19 cellular contexts compared by ENCODE assay signal in genomic region chr9:13759624-13760023, GRCh38.
"Had no signal": no experiment of that assay in that cellular context is flagged by ENCODE, and none has a peak within 500 bp of the region (broad histone marks: within the 10 kb centered on the region; RNA-seq: fewer than 3 reads in every experiment).

No MANE protein-coding gene starts in this region.

- H3K27ac ChIP-seq: body of pancreas, Peyer's patch had no signal

- H3K9me3 ChIP-seq: body of pancreas, Peyer's patch had no signal

- ATAC-seq: activated CD8-positive, alpha-beta T cell treated with anti-CD3 and anti-CD28 coated beads, Interleukin-2, amount 10 ng/mL, durations not matched to agents 7 days and 5 days; body of pancreas; K562; WTC11 had no signal

- DNase-seq: activated CD4-positive, alpha-beta T cell treated with anti-CD3 and anti-CD28 coated beads for 48 hours; activated CD4-positive, alpha-beta T cell treated with anti-CD3 and anti-CD28 coated beads, Interleukin-2, amount 50 U/mL, for 4 hours; activated CD4-positive, CD25-positive, alpha-beta regulatory T cell treated with anti-CD3 and anti-CD28 coated beads, Interleukin-2, amount 50 U/mL, for 72 hours; activated CD8-positive, alpha-beta memory T cell treated with anti-CD3 and anti-CD28 coated beads, Interleukin-2, amount 50 U/mL, for 48 hours; activated CD8-positive, alpha-beta T cell treated with anti-CD3 and anti-CD28 coated beads, Interleukin-2, amount 10 ng/mL, durations not matched to agents 7 days and 5 days; activated naive CD4-positive, alpha-beta T cell treated with anti-CD3 and anti-CD28 coated beads, Interleukin-2, amount 50 U/mL, for 16 hours; activated T-cell treated with anti-CD3 and anti-CD28 coated beads, Interleukin-2, amount 50 U/mL, for 1 hour; aorta; body of pancreas; central memory CD4-positive, alpha-beta T cell; Kasumi-1; NCI-H1048; NCI-H1417; NCI-H2029 treated with DMSO at 0.1 percent for 48 hours; NCI-H526 treated with DMSO at 0.1 percent for 48 hours; Peyer's patch; SHP77 had no signal

- H3K27me3 ChIP-seq: body of pancreas, Peyer's patch had no signal

- H3K4me1 ChIP-seq: body of pancreas, Peyer's patch had no signal

- H3K36me3 ChIP-seq: Peyer's patch had no signal

- H3K4me3 ChIP-seq: body of pancreas, K562, Peyer's patch had no signal
